ENCODE assay signal across 34 cellular contexts in the genomic region with DNA sequence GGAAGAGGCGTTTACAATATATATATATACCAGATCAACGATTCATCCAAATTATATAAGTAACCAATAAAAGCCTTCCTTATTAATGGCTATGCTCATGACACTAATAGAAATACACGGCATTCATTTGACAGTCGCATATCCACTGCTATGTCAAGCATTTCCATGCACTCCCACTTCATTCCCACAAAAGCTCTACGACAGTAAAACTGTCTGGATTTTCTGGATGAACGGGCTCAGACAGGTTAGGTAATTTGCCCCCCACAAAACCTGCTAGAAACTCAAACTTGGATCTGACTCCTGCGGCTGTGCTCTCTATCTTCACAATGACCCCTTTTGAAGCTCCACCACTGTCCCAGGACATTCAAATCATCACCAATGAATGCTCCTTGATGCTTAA.
"Had no signal": no experiment of that assay in that cellular context is flagged by ENCODE, and none has a peak within 500 bp of the region (broad histone marks: within the 10 kb centered on the region; RNA-seq: fewer than 3 reads in every experiment).

No MANE protein-coding gene starts in this region.

- H3K36me3 ChIP-seq: ascending aorta, cardiac muscle cell, Peyer's patch, WERI-Rb-1 had no signal

- ATAC-seq: activated CD8-positive, alpha-beta memory T cell treated with anti-CD3 and anti-CD28 coated beads, Interleukin-2, amount 10 ng/mL, durations not matched to agents 7 days and 5 days; PC-3; Right ventricle myocardium inferior had no signal

- H3K27me3 ChIP-seq: ascending aorta, cardiac muscle cell, Peyer's patch had no signal

- H3K36me3 Mint-ChIP-seq: activated CD8-positive, alpha-beta memory T cell treated with anti-CD3 and anti-CD28 coated beads, Interleukin-2, amount 10 ng/mL, durations not matched to agents 7 days and 5 days had no signal

- H3K9me3 Mint-ChIP-seq: activated CD4-positive, alpha-beta memory T cell treated with anti-CD3 and anti-CD28 coated beads, Interleukin-2, amount 10 ng/mL, durations not matched to agents 7 days and 5 days; activated naive CD8-positive, alpha-beta T cell treated with anti-CD3 and anti-CD28 coated beads for 36 hours had no signal

- H3K27me3 Mint-ChIP-seq: activated CD4-positive, alpha-beta memory T cell treated with anti-CD3 and anti-CD28 coated beads, Interleukin-2, amount 10 ng/mL, durations not matched to agents 7 days and 5 days; activated CD8-positive, alpha-beta memory T cell treated with anti-CD3 and anti-CD28 coated beads, Interleukin-2, amount 10 ng/mL, durations not matched to agents 7 days and 5 days; activated naive CD8-positive, alpha-beta T cell treated with anti-CD3 and anti-CD28 coated beads for 36 hours had no signal

- H3K27ac Mint-ChIP-seq: activated CD4-positive, alpha-beta memory T cell treated with anti-CD3 and anti-CD28 coated beads, Interleukin-2, amount 10 ng/mL, durations not matched to agents 7 days and 5 days; activated CD8-positive, alpha-beta memory T cell treated with anti-CD3 and anti-CD28 coated beads, Interleukin-2, amount 10 ng/mL, durations not matched to agents 7 days and 5 days; activated naive CD8-positive, alpha-beta T cell treated with anti-CD3 and anti-CD28 coated beads for 36 hours had no signal

- DNase-seq: activated CD4-positive, alpha-beta memory T cell treated with anti-CD3 and anti-CD28 coated beads, Interleukin-2, amount 10 ng/mL, durations not matched to agents 7 days and 5 days; activated CD4-positive, alpha-beta T cell treated with anti-CD3 and anti-CD28 coated beads for 1 hour; activated CD4-positive, alpha-beta T cell treated with anti-CD3 and anti-CD28 coated beads for 48 hours; activated CD4-positive, CD25-positive, alpha-beta regulatory T cell; activated CD8-positive, alpha-beta memory T cell treated with anti-CD3 and anti-CD28 coated beads for 24 hours; activated CD8-positive, alpha-beta memory T cell treated with anti-CD3 and anti-CD28 coated beads, Interleukin-2, amount 10 ng/mL, durations not matched to agents 7 days and 5 days; activated CD8-positive, alpha-beta memory T cell treated with anti-CD3 and anti-CD28 coated beads, Interleukin-2, amount 50 U/mL, for 48 hours; activated effector memory CD4-positive, alpha-beta T cell treated with Interleukin-2 at 50 U/mL for 16 hours; activated naive CD4-positive, alpha-beta T cell; activated naive CD4-positive, alpha-beta T cell treated with anti-CD3 and anti-CD28 coated beads, Interleukin-2, amount 50 U/mL, for 16 hours; activated naive CD8-positive, alpha-beta T cell treated with anti-CD3 and anti-CD28 coated beads for 36 hours; activated T-cell treated with anti-CD3 and anti-CD28 coated beads, Interleukin-2, amount 50 U/mL, for 48 hours; amygdala; NCI-H1092 treated with DMSO at 0.1 percent for 48 hours; NCI-H1417; NCI-H146; NCI-H187; NCI-H2029 treated with DMSO at 0.1 percent for 48 hours; NCI-H2107; NCI-H2171; NCI-H2227 treated with DMSO at 0.1 percent for 48 hours; NCI-H446; NCI-H510A treated with DMSO at 0.1 percent for 48 hours; NK-92 treated with Interleukin-12 subunit alpha and Interleukin-12 subunit beta, amount 100 ng/mL, for 24 hours; PC-3; Peyer's patch; SW 1271; T1000; WERI-Rb-1 had no signal

- H3K4me3 ChIP-seq: ascending aorta, cardiac muscle cell, Peyer's patch had no signal

- H3K27ac ChIP-seq: ascending aorta, cardiac muscle cell, KMS-11, Peyer's patch, RWPE1, WERI-Rb-1 had no signal

- H3K4me2 ChIP-seq: KMS-11 had no signal

- H3K4me1 ChIP-seq: ascending aorta, Peyer's patch had no signal

- H3K4me3 Mint-ChIP-seq: activated CD4-positive, alpha-beta memory T cell treated with anti-CD3 and anti-CD28 coated beads, Interleukin-2, amount 10 ng/mL, durations not matched to agents 7 days and 5 days; activated CD8-positive, alpha-beta memory T cell treated with anti-CD3 and anti-CD28 coated beads, Interleukin-2, amount 10 ng/mL, durations not matched to agents 7 days and 5 days; activated naive CD8-positive, alpha-beta T cell treated with anti-CD3 and anti-CD28 coated beads for 36 hours had no signal
